Comparison of ENCODE assay signal across 11 cellular contexts in the genomic region with DNA sequence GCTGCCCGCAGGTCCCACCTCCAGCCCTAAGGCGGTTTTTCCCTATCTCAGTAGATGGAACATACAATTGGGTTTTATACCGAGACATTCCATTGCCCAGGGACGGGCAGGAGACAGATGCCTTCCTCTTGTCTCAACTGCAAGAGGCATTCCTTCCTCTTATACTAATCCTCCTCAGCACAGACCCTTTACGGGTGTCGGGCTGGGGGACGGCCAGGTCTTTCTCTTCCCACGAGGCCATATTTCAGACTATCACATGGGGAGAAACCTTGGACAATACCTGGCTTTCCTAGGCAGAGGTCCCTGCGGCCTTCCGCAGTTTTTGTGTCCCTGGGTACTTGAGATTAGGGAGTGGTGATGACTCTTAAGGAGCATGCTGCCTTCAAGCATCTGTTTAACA. TPM values are rescaled to one million over a fixed set of nuclear protein-coding genes. Genes with fewer than 3 reads are reported as not detected.
DNase-seq lines count a peak whose midpoint lies in the region; ATAC-seq and TF ChIP-seq lines count a peak whose summit lies in the region.
"Not testable (repeated sequence)": the region's sequence is repeated elsewhere in the genome, so short reads cannot be mapped to it uniquely, and the experiment has no call there.
"Had no signal": no experiment of that assay in that cellular context is flagged by ENCODE, and none has a peak within 500 bp of the region (broad histone marks: within the 10 kb centered on the region; RNA-seq: fewer than 3 reads in every experiment).

No MANE protein-coding gene starts in this region.

- H3K9me3 ChIP-seq in Caco-2; hepatocyte (ENCODE audit: low read depth): not testable (repeated sequence)

- not testable (repeated sequence) for H3K79me2 ChIP-seq in GM23338 (replicated peaks; ENCODE audit: insufficient read depth); hepatocyte

- H3K27me3 Mint-ChIP-seq in Caco-2 (ENCODE audit: insufficient read depth, unreplicated experiment); GM23338 (ENCODE audit: insufficient read depth, low read depth, poor library complexity); progenitor cell of endocrine pancreas: not testable (repeated sequence)

- CTCF ChIA-PET in Caco-2 (lab: Charles Lee) = not testable (repeated sequence)

- not testable (repeated sequence) for TF ChIP-seq CTCF in 22Rv1 (IDR thresholded peaks at IDR 0.05); Caco-2 (IDR thresholded peaks at IDR 0.05; ENCODE audit: insufficient read depth in 1 of 2, low read depth in 1 of 2, low read length in 1 of 2, severe bottlenecking in 1 of 2, unreplicated experiment in 1 of 2); GM23338 (conservative IDR thresholded peaks at IDR 0.05; ENCODE audit: low read depth in 2 of 2); hepatocyte (IDR thresholded peaks at IDR 0.05; ENCODE audit: poor library complexity); progenitor cell of endocrine pancreas (IDR thresholded peaks at IDR 0.05; ENCODE audit: unreplicated experiment)

- POLR2A ChIA-PET in Caco-2 (lab: Charles Lee) = not testable (repeated sequence)

- peak overlapping the region; percentile 43 for H3K27ac ChIP-seq in 22Rv1
- 0 out of 2 replicates have a peak overlapping the region, but pooled peaks have one; percentile 81 for H3K27ac ChIP-seq in GM23338 (ENCODE audit: low read depth)
- H3K27ac ChIP-seq in hepatocyte = peak overlapping the region; percentile 87

- H3K36me3 Mint-ChIP-seq in Caco-2 (ENCODE audit: insufficient read depth, unreplicated experiment); GM23338 (ENCODE audit: low read depth); progenitor cell of endocrine pancreas (ENCODE audit: insufficient read depth): not testable (repeated sequence)

- H2AFZ ChIP-seq in GM23338 = peak overlapping the region; percentile 81; the same call in 1 of the 2 replicates
- H2AFZ ChIP-seq in hepatocyte = not testable (repeated sequence)

- DNase-seq in Caco-2 = peak in 1 of 2 experiments; percentile 31
- not testable (repeated sequence) for DNase-seq in GM23338 (ENCODE audit: low spot score); hepatocyte (ENCODE audit: low spot score); progenitor cell of endocrine pancreas (ENCODE audit: low spot score, unreplicated experiment)

- BruUV-seq in Caco-2 (replicated peaks; lab: Mats Ljungman, UMichigan) = TSS peak; percentile 99

- intact Hi-C loops in Caco-2 (cut with micrococcal nuclease; ENCODE audit: unreplicated experiment) = not testable (repeated sequence)

- not testable (repeated sequence) for H3K4me3 ChIP-seq in Caco-2 (ENCODE audit: low read depth, low read length); GM23338; hepatocyte

- peaks cover 35% of the 10 kb centered on the region for H3K4me1 ChIP-seq in Caco-2
- H3K4me1 ChIP-seq in GM23338 (ENCODE audit: insufficient read depth); hepatocyte (ENCODE audit: insufficient read depth): not testable (repeated sequence)

- H4K20me1 ChIP-seq in GM23338 (replicated peaks; ENCODE audit: insufficient read depth); hepatocyte (ENCODE audit: insufficient read depth, poor library complexity, severe bottlenecking): not testable (repeated sequence)

- not testable (repeated sequence) for H3K9me2 ChIP-seq in GM23338 (ENCODE audit: insufficient read depth); hepatocyte (replicated peaks; ENCODE audit: insufficient read depth)

- 45% methylated on average over 2 of the region's 10 CpGs for WGBS in hepatocyte (ENCODE audit: low lambda C conversion rate, missing lambda C conversion rate)

- H3K27ac Mint-ChIP-seq in Caco-2 (ENCODE audit: unreplicated experiment) (peak overlapping the region; percentile 91), progenitor cell of endocrine pancreas (peak overlapping the region; percentile 95)
- H3K27ac Mint-ChIP-seq in GM23338 = not testable (repeated sequence)

- H3F3A ChIP-seq in GM23338 (replicated peaks; ENCODE audit: low read depth) = not testable (repeated sequence)

- not testable (repeated sequence) for H3K27me3 ChIP-seq in Caco-2 (replicated peaks; ENCODE audit: control insufficient read depth, insufficient read depth, low read length); GM23338 (ENCODE audit: insufficient read depth); hepatocyte

- H3K9me3 Mint-ChIP-seq in Caco-2 (ENCODE audit: unreplicated experiment); GM23338; progenitor cell of endocrine pancreas (ENCODE audit: low read depth): not testable (repeated sequence)

- not testable (repeated sequence) for H3K4me3 Mint-ChIP-seq in Caco-2 (ENCODE audit: unreplicated experiment); GM23338; progenitor cell of endocrine pancreas (ENCODE audit: low read depth)

- H3K36me3 ChIP-seq in Caco-2 (ENCODE audit: control insufficient read depth, insufficient read depth, low read length); GM23338 (ENCODE audit: insufficient read depth); hepatocyte (replicated peaks; ENCODE audit: insufficient read depth, low read depth): not testable (repeated sequence)

- not testable (repeated sequence) for ATAC-seq in GM23338

- H3K4me2 ChIP-seq in GM23338, hepatocyte: not testable (repeated sequence)

- peaks cover 15% of the 10 kb centered on the region for H3K4me1 Mint-ChIP-seq in Caco-2 (ENCODE audit: low read depth, unreplicated experiment)
- not testable (repeated sequence) for H3K4me1 Mint-ChIP-seq in GM23338; progenitor cell of endocrine pancreas (ENCODE audit: low read depth)

RNA-seq across cellular contexts. Expression of gene CILP, which starts 15.6 kb away (rescaled TPM):
- total RNA-seq in Caco-2 (2022) (not detected in 2 replicates), hepatocyte (62.9 and 67.1 TPM in 2 replicates), progenitor cell of endocrine pancreas (0.22 and 0.29 TPM in 2 replicates)
- 0.03 TPM in 1 of 2 replicates, not detected in the other for total RNA-seq in GM23338 (2014; rRNA removed; shearing (Covaris generic))
- polyA plus RNA-seq in GM23338 (2016; fragmentation: Nextera tagmentation; extraction: Ambion mirVana) (not detected in 2 replicates), hepatocyte (69.2 and 96.4 TPM in 2 replicates)
- total RNA-seq: A172, Daoy, G401 had no signal
- polyA plus RNA-seq: CD14-positive monocyte; CD4-positive, alpha-beta memory T cell; CD4-positive, CD25-positive, alpha-beta regulatory T cell had no signal

RNA-seq across cellular contexts. Expression of gene CLPX, which starts 41.8 kb away (rescaled TPM):
- total RNA-seq in Caco-2 (2022) (51.4 and 59.4 TPM in 2 replicates), hepatocyte (53.4 and 53.5 TPM in 2 replicates), progenitor cell of endocrine pancreas (52.1 and 56.2 TPM in 2 replicates)
- 40.6 and 47.0 TPM in 2 replicates for total RNA-seq in GM23338 (2014; rRNA removed; shearing (Covaris generic))
- polyA plus RNA-seq in GM23338 (2016; fragmentation: Nextera tagmentation; extraction: Ambion mirVana) (18.9 and 20.6 TPM in 2 replicates), hepatocyte (20.0 and 33.8 TPM in 2 replicates)

RNA-seq across cellular contexts. Expression of gene PARP16, which starts 59.8 kb away (rescaled TPM):
- total RNA-seq in Caco-2 (2022) = 6.9 and 9.5 TPM in 2 replicates
- 3.6 and 4.6 TPM in 2 replicates for total RNA-seq in GM23338 (2014; rRNA removed; shearing (Covaris generic))
- polyA plus RNA-seq in GM23338 (2016; fragmentation: Nextera tagmentation; extraction: Ambion mirVana) = 4.1 and 4.4 TPM in 2 replicates
- total RNA-seq in hepatocyte = 9.3 and 13.2 TPM in 2 replicates
- polyA plus RNA-seq in hepatocyte = 16.0 and 19.7 TPM in 2 replicates
- 10.5 and 12.6 TPM in 2 replicates for total RNA-seq in progenitor cell of endocrine pancreas

Comparison
In these comparisons a context has a peak if more than half of its experiments do, and no peak if none do; other contexts are left out.
1. RNA of gene CILP, which starts 15.6 kb away (total RNA-seq): 62.9 to 67.1 TPM in hepatocyte; 0.22 to 0.29 TPM in progenitor cell of endocrine pancreas, 0.03 TPM in GM23338 and not detected in Caco-2; every median in the first group is over 10 times any median in the second.
2. Peak in every context shown above with its lines, with median percentiles within 50 percentile points of each other: H3K27ac ChIP-seq.